In genomic region chr15:67850995-67851535, GRCh38 we compare ENCODE assay signal across 14 cellular contexts. TPM values are rescaled to one million over a fixed set of nuclear protein-coding genes. Genes with fewer than 3 reads are reported as not detected.
DNase-seq lines count a peak whose midpoint lies in the region; ATAC-seq and TF ChIP-seq lines count a peak whose summit lies in the region.
"Had no signal": no experiment of that assay in that cellular context is flagged by ENCODE, and none has a peak within 500 bp of the region (broad histone marks: within the 10 kb centered on the region; RNA-seq: fewer than 3 reads in every experiment).

No MANE protein-coding gene starts in this region.

- H3K4me1 Mint-ChIP-seq in dendritic cell treated with granulocyte-macrophage colony-stimulating factor and Interleukin-4, amounts not matched to agents 40 ng/mL and 50 ng/mL, for 4 days (ENCODE audit: low read depth) = peaks cover 21% of the 10 kb centered on the region

- intact Hi-C loops in OCI-LY7 (cut with micrococcal nuclease; ENCODE audit: unreplicated experiment) = no loop called here
- intact Hi-C loops in dendritic cell treated with granulocyte-macrophage colony-stimulating factor and Interleukin-4, amounts not matched to agents 40 ng/mL and 50 ng/mL, for 4 days (cut with micrococcal nuclease) = no loop called here
- intact Hi-C loops in sciatic nerve (cut with DNase I) = no loop called here

- peaks cover 10% of the 10 kb centered on the region; the same call in 1 of the 2 replicates for H3K9me3 ChIP-seq in OCI-LY7 (ENCODE audit: low read length)
- H3K9me3 ChIP-seq: HAP-1, Peyer's patch had no signal

- no peak for TF ChIP-seq CTCF in OCI-LY7 (conservative IDR thresholded peaks at IDR 0.05; ENCODE audit: low read length)

- peaks cover 7% of the 10 kb centered on the region for H3K36me3 Mint-ChIP-seq in dendritic cell treated with granulocyte-macrophage colony-stimulating factor and Interleukin-4, amounts not matched to agents 40 ng/mL and 50 ng/mL, for 4 days (ENCODE audit: low read depth)

- no peaks in the 10 kb centered on the region for H3K27me3 Mint-ChIP-seq in dendritic cell treated with granulocyte-macrophage colony-stimulating factor and Interleukin-4, amounts not matched to agents 40 ng/mL and 50 ng/mL, for 4 days

- POLR2A ChIA-PET in OCI-LY7 (lab: Charles Lee) = interaction anchor here (1.2 kb wide), 1 partner anchor 10 kb away, joined by 3 read pairs; no protein-coding TSS in a partner anchor

- peak overlapping the region; percentile 9 for H3K4me3 Mint-ChIP-seq in dendritic cell treated with granulocyte-macrophage colony-stimulating factor and Interleukin-4, amounts not matched to agents 40 ng/mL and 50 ng/mL, for 4 days

- H3K9me3 Mint-ChIP-seq in dendritic cell treated with granulocyte-macrophage colony-stimulating factor and Interleukin-4, amounts not matched to agents 40 ng/mL and 50 ng/mL, for 4 days = peaks cover 20% of the 10 kb centered on the region

- H3K27ac Mint-ChIP-seq in dendritic cell treated with granulocyte-macrophage colony-stimulating factor and Interleukin-4, amounts not matched to agents 40 ng/mL and 50 ng/mL, for 4 days = peak overlapping the region; percentile 80

- BruUV-seq in OCI-LY7 (replicated peaks; lab: Mats Ljungman, UMichigan) = no TSS peak

- H3K4me2 ChIP-seq in OCI-LY7 (ENCODE audit: low read length) = peak overlapping the region; percentile 61

- peak; percentile 37 for DNase-seq in NCI-H82 (lab: John Stamatoyannopoulos, UW)
- DNase-seq in NCI-H82 treated with DMSO at 0.1 percent for 48 hours (lab: John Stamatoyannopoulos, UW; ENCODE audit: unreplicated experiment) = no peak
- DNase-seq in OCI-LY7 (ENCODE audit: low spot score) = peak; percentile 62
- no peak for DNase-seq in sciatic nerve (ENCODE audit: low spot score)
- DNase-seq in activated naive CD4-positive, alpha-beta T cell (lab: John Stamatoyannopoulos, UW) = no peak
- DNase-seq: 8988T; activated effector memory CD4-positive, alpha-beta T cell treated with anti-CD3 and anti-CD28 coated beads, Interleukin-2, amount 50 U/mL, for 16 hours; cortex of kidney; Peyer's patch had no signal

- no peaks in the 10 kb centered on the region for H4K20me1 ChIP-seq in OCI-LY7 (ENCODE audit: insufficient read depth, low read length)

- no peaks in the 10 kb centered on the region; the same call in 1 of the 2 replicates for H3K36me3 ChIP-seq in OCI-LY7 (ENCODE audit: insufficient read depth, low read length)
- H3K36me3 ChIP-seq: HAP-1, Peyer's patch had no signal

- peak; percentile 66 for ATAC-seq in sciatic nerve
- no peak for ATAC-seq in GM19328 (IDR thresholded peaks at IDR 0.05; ENCODE audit: unreplicated experiment)
- no peak for ATAC-seq in HG03175 (IDR thresholded peaks at IDR 0.05; ENCODE audit: unreplicated experiment)

- no peaks in the 10 kb centered on the region for H3K79me2 ChIP-seq in OCI-LY7 (ENCODE audit: insufficient read depth, low read depth, low read length)

- no peaks in the 10 kb centered on the region for H3K9me2 ChIP-seq in OCI-LY7 (ENCODE audit: insufficient read depth, low read length)

- peaks cover 78% of the 10 kb centered on the region for H3K4me1 ChIP-seq in OCI-LY7 (ENCODE audit: insufficient read depth, low read length, poor library complexity, severe bottlenecking)
- H3K4me1 ChIP-seq: Peyer's patch had no signal

- peak overlapping the region; percentile 75 for H3K27ac ChIP-seq in OCI-LY7 (ENCODE audit: low read depth, low read length, poor library complexity, severe bottlenecking)
- H3K27ac ChIP-seq: Peyer's patch had no signal

- H3K4me3 ChIP-seq in OCI-LY7 (ENCODE audit: low read depth, low read length, poor library complexity, severe bottlenecking) = peak overlapping the region; percentile 32
- H3K4me3 ChIP-seq: HAP-1, Peyer's patch had no signal

- peak overlapping the region; percentile 70; the same call in 1 of the 2 replicates for H2AFZ ChIP-seq in OCI-LY7 (ENCODE audit: low read length)

- CTCF ChIA-PET in OCI-LY7 (lab: Charles Lee; ENCODE audit: unreplicated experiment) = no interaction called here

RNA-seq across cellular contexts. Expression of gene RNU6-1, which starts 11.2 kb away (rescaled TPM):
- not detected in 2 replicates for total RNA-seq in OCI-LY7 (2014; rRNA removed; shearing (Covaris generic))
- not detected in 2 replicates for total RNA-seq in OCI-LY7 (2022)
- total RNA-seq in sciatic nerve = not detected
- total RNA-seq: lung microvascular endothelial cell, Peyer's patch had no signal

RNA-seq across cellular contexts. Expression of gene SKOR1, which starts 25.8 kb away (rescaled TPM):
- 1.1 and 1.5 TPM in 2 replicates for total RNA-seq in OCI-LY7 (2014; rRNA removed; shearing (Covaris generic))
- total RNA-seq in OCI-LY7 (2022) (1.0 and 1.6 TPM in 2 replicates), sciatic nerve (1.3 TPM)

Comparison
In these comparisons a context has a peak if more than half of its experiments do, and no peak if none do; other contexts are left out.
1. DNase-seq: peak in NCI-H82 (single experiment) and OCI-LY7 (single experiment); none in NCI-H82 treated with DMSO at 0.1 percent for 48 hours (single experiment), sciatic nerve (single experiment) and activated naive CD4-positive, alpha-beta T cell (0 of 4).